18 cellular contexts compared by ENCODE assay signal in genomic region chr20:37246736-37247135, GRCh38. TPM values are rescaled to one million over a fixed set of nuclear protein-coding genes. Genes with fewer than 3 reads are reported as not detected.
DNase-seq lines count a peak whose midpoint lies in the region; TF ChIP-seq lines count a peak whose summit lies in the region.
"Had no signal": no experiment of that assay in that cellular context is flagged by ENCODE, and none has a peak within 500 bp of the region (broad histone marks: within the 10 kb centered on the region; RNA-seq: fewer than 3 reads in every experiment).

No MANE protein-coding gene starts in this region.

- H3K27me3 Mint-ChIP-seq in T-helper 2 cell treated with Interferon-gamma antibody and Interleukin-4, amounts not matched to agents 5 μg/mL and 100 μg/mL, for 36 hours (ENCODE audit: low read depth) = no peaks in the 10 kb centered on the region
- H3K27me3 Mint-ChIP-seq in neural crest cell (ENCODE audit: low read depth) = no peaks in the 10 kb centered on the region
- H3K27me3 Mint-ChIP-seq: CD4-positive, alpha-beta memory T cell had no signal

- H3K9ac ChIP-seq in HUES48 (ENCODE audit: low read depth, low read length) = no peak overlapping the region
- H3K9ac ChIP-seq: BLaER1 had no signal

- TF ChIP-seq CTCF in neural crest cell (conservative IDR thresholded peaks at IDR 0.05) = no peak

- H3K4me1 ChIP-seq in HUES48 (ENCODE audit: control insufficient read depth, insufficient read depth, low read length) = peaks cover 26% of the 10 kb centered on the region
- H3K4me1 ChIP-seq: BLaER1 had no signal

- peak overlapping the region; percentile 8 for H3K27ac Mint-ChIP-seq in T-helper 2 cell treated with Interferon-gamma antibody and Interleukin-4, amounts not matched to agents 5 μg/mL and 100 μg/mL, for 36 hours
- peak overlapping the region; percentile 96 for H3K27ac Mint-ChIP-seq in neural crest cell (ENCODE audit: unreplicated experiment)

- H3K27ac ChIP-seq in HUES48 (ENCODE audit: low read depth, low read length) = peak overlapping the region; percentile 10
- H3K27ac ChIP-seq: 22Rv1, BLaER1 had no signal

- H3K9me3 Mint-ChIP-seq in T-helper 2 cell treated with Interferon-gamma antibody and Interleukin-4, amounts not matched to agents 5 μg/mL and 100 μg/mL, for 36 hours = no peaks in the 10 kb centered on the region
- no peaks in the 10 kb centered on the region for H3K9me3 Mint-ChIP-seq in neural crest cell
- H3K9me3 Mint-ChIP-seq: CD14-positive monocyte; CD4-positive, alpha-beta memory T cell had no signal

- H3K4me1 Mint-ChIP-seq in T-helper 2 cell treated with Interferon-gamma antibody and Interleukin-4, amounts not matched to agents 5 μg/mL and 100 μg/mL, for 36 hours (ENCODE audit: low read depth) = no peaks in the 10 kb centered on the region
- peaks cover 48% of the 10 kb centered on the region for H3K4me1 Mint-ChIP-seq in neural crest cell

- H3K36me3 ChIP-seq in HUES48 (ENCODE audit: control insufficient read depth, insufficient read depth, low read length) = peaks cover 23% of the 10 kb centered on the region

- no peaks in the 10 kb centered on the region for H3K9me3 ChIP-seq in HUES48 (ENCODE audit: control insufficient read depth, insufficient read depth, low read length)
- H3K9me3 ChIP-seq: BLaER1 had no signal

- no peaks in the 10 kb centered on the region for H3K27me3 ChIP-seq in HUES48 (ENCODE audit: control insufficient read depth, insufficient read depth, low read length)
- H3K27me3 ChIP-seq: BLaER1 had no signal

- DNase-seq in T-helper 2 cell treated with Interferon-gamma antibody and Interleukin-4, amounts not matched to agents 5 μg/mL and 100 μg/mL, for 36 hours (ENCODE audit: low spot score) = no peak
- DNase-seq in T-helper 2 cell = no peak
- no peak for DNase-seq in neural crest cell (ENCODE audit: low read depth, low spot score)
- DNase-seq in HUDEP-2 (lab: John Stamatoyannopoulos, UW; ENCODE audit: unreplicated experiment in 76 of 76) = no peak
- DNase-seq in stimulated activated CD4-positive, alpha-beta T cell treated with anti-CD3 and anti-CD28 coated beads, Interleukin-12 subunit alpha, Interleukin-12 subunit beta, amount 100 ng/mL, for 4 hours = no peak
- DNase-seq in NCI-H526 (lab: John Stamatoyannopoulos, UW) = no peak
- DNase-seq: CD4-positive, alpha-beta memory T cell; DMS79 treated with DMSO at 0.1 percent for 48 hours; GF-D8; GOT3; H7; IMR-90 had no signal

- H3K4me3 Mint-ChIP-seq in T-helper 2 cell treated with Interferon-gamma antibody and Interleukin-4, amounts not matched to agents 5 μg/mL and 100 μg/mL, for 36 hours = no peak overlapping the region
- no peak overlapping the region for H3K4me3 Mint-ChIP-seq in neural crest cell
- H3K4me3 Mint-ChIP-seq: CD14-positive monocyte; CD4-positive, alpha-beta memory T cell had no signal

- H3K4me3 ChIP-seq in HUES48 (ENCODE audit: low read depth, low read length) = no peak overlapping the region
- H3K4me3 ChIP-seq: BLaER1, K562 had no signal

- peaks cover 17% of the 10 kb centered on the region for H3K36me3 Mint-ChIP-seq in T-helper 2 cell treated with Interferon-gamma antibody and Interleukin-4, amounts not matched to agents 5 μg/mL and 100 μg/mL, for 36 hours (ENCODE audit: low read depth)
- H3K36me3 Mint-ChIP-seq in neural crest cell (ENCODE audit: low read depth) = peaks cover 13% of the 10 kb centered on the region

RNA-seq across cellular contexts. Expression of gene GHRH, which starts 14.9 kb away (rescaled TPM):
- total RNA-seq in neural crest cell = not detected in 2 replicates
- total RNA-seq: A673; CD4-positive, alpha-beta memory T cell; H7; IMR-90; K562 had no signal

RNA-seq across cellular contexts. Expression of gene MANBAL, which starts 42.7 kb away (rescaled TPM):
- 44.8 and 50.8 TPM in 2 replicates for total RNA-seq in neural crest cell
